In genomic region chr10:119778776-119779445, GRCh38 we compare ENCODE assay signal across 31 cellular contexts.
"Had no signal": no experiment of that assay in that cellular context is flagged by ENCODE, and none has a peak within 500 bp of the region (broad histone marks: within the 10 kb centered on the region; RNA-seq: fewer than 3 reads in every experiment).

No MANE protein-coding gene starts in this region.

- ATAC-seq: activated CD4-positive, CD25-positive, alpha-beta regulatory T cell treated with anti-CD3 and anti-CD28 coated beads, Interleukin-2, amount 50 U/mL, for 24 hours; activated CD8-positive, alpha-beta T cell treated with anti-CD3 and anti-CD28 coated beads, Interleukin-2, amount 10 ng/mL, durations not matched to agents 7 days and 5 days; activated naive CD8-positive, alpha-beta T cell treated with anti-CD3 and anti-CD28 coated beads, Interleukin-2, amount 50 U/mL, for 24 hours; Panc1; SK-N-SH treated with all-trans-retinoic acid at 6 μM for 48 hours had no signal

- H3K9ac ChIP-seq: KMS-11 had no signal

- H3K4me1 ChIP-seq: ascending aorta had no signal

- H3K4me2 ChIP-seq: KMS-11 had no signal

- H3K27ac Mint-ChIP-seq: activated CD8-positive, alpha-beta T cell treated with anti-CD3 and anti-CD28 coated beads, Interleukin-2, amount 10 ng/mL, durations not matched to agents 7 days and 5 days; activated naive CD4-positive, alpha-beta T cell treated with anti-CD3 and anti-CD28 coated beads, Interleukin-2, amount 50 U/mL, for 24 hours; activated naive CD8-positive, alpha-beta T cell treated with anti-CD3 and anti-CD28 coated beads, Interleukin-2, amount 50 U/mL, for 24 hours; activated T-helper 1 cell treated with anti-CD3 and anti-CD28 coated beads, Interleukin-12 subunit alpha, Interleukin-12 subunit beta, Interleukin-2, Interleukin-4 antibody, amounts not matched to agents 30 ng/mL and 10 ng/mL and 1 ng/mL, durations not matched to agents 14 hours and 24 hours and 36 hours; brain had no signal

- H3K4me3 ChIP-seq: ascending aorta, SJCRH30 had no signal

- H3K27me3 ChIP-seq: ascending aorta, SJCRH30 had no signal

- H3K9me3 ChIP-seq: ascending aorta, SJCRH30 had no signal

- H3K27ac ChIP-seq: ascending aorta, KMS-11, RWPE1, SJCRH30 had no signal

- DNase-seq: activated CD4-positive, alpha-beta T cell treated with anti-CD3 and anti-CD28 coated beads for 4 hours; activated CD4-positive, alpha-beta T cell treated with anti-CD3 and anti-CD28 coated beads, Interleukin-2, amount 50 U/mL, for 4 hours; activated CD8-positive, alpha-beta memory T cell treated with anti-CD3 and anti-CD28 coated beads, Interleukin-2, amount 50 U/mL, for 48 hours; activated CD8-positive, alpha-beta T cell treated with anti-CD3 and anti-CD28 coated beads, Interleukin-2, amount 10 ng/mL, durations not matched to agents 7 days and 5 days; activated effector memory CD4-positive, alpha-beta T cell treated with Interleukin-2 at 50 U/mL for 16 hours; activated naive CD4-positive, alpha-beta T cell; activated naive CD8-positive, alpha-beta T cell treated with anti-CD3 and anti-CD28 coated beads, Interleukin-2, amount 50 U/mL, for 24 hours; activated T-cell treated with anti-CD3 and anti-CD28 coated beads, Interleukin-2, amount 50 U/mL, for 1 hour; amniotic stem cell; MM.1S; NCI-H1105; NCI-H1436; NCI-H1694 treated with DMSO at 0.1 percent for 48 hours; NCI-H2029 treated with DMSO at 0.1 percent for 48 hours; NCI-H345; NCI-H510A; NCI-H526 treated with DMSO at 0.1 percent for 48 hours; NCI-H82; Right ventricle myocardium superior; SJCRH30; SW 1271; T-helper 9 cell had no signal

- H3K4me3 Mint-ChIP-seq: activated CD8-positive, alpha-beta T cell treated with anti-CD3 and anti-CD28 coated beads, Interleukin-2, amount 10 ng/mL, durations not matched to agents 7 days and 5 days; activated naive CD4-positive, alpha-beta T cell treated with anti-CD3 and anti-CD28 coated beads, Interleukin-2, amount 50 U/mL, for 24 hours; activated naive CD8-positive, alpha-beta T cell treated with anti-CD3 and anti-CD28 coated beads, Interleukin-2, amount 50 U/mL, for 24 hours; activated T-helper 1 cell treated with anti-CD3 and anti-CD28 coated beads, Interleukin-12 subunit alpha, Interleukin-12 subunit beta, Interleukin-2, Interleukin-4 antibody, amounts not matched to agents 30 ng/mL and 10 ng/mL and 1 ng/mL, durations not matched to agents 14 hours and 24 hours and 36 hours; brain had no signal

- H3K9me3 Mint-ChIP-seq: activated naive CD4-positive, alpha-beta T cell treated with anti-CD3 and anti-CD28 coated beads, Interleukin-2, amount 50 U/mL, for 24 hours; activated naive CD8-positive, alpha-beta T cell treated with anti-CD3 and anti-CD28 coated beads, Interleukin-2, amount 50 U/mL, for 24 hours; activated T-helper 1 cell treated with anti-CD3 and anti-CD28 coated beads, Interleukin-12 subunit alpha, Interleukin-12 subunit beta, Interleukin-2, Interleukin-4 antibody, amounts not matched to agents 30 ng/mL and 10 ng/mL and 1 ng/mL, durations not matched to agents 14 hours and 24 hours and 36 hours; brain had no signal

- H3K36me3 ChIP-seq: ascending aorta, SJCRH30 had no signal

- H3K4me1 Mint-ChIP-seq: brain had no signal

- H3K27me3 Mint-ChIP-seq: activated naive CD4-positive, alpha-beta T cell treated with anti-CD3 and anti-CD28 coated beads, Interleukin-2, amount 50 U/mL, for 24 hours; activated naive CD8-positive, alpha-beta T cell treated with anti-CD3 and anti-CD28 coated beads, Interleukin-2, amount 50 U/mL, for 24 hours; brain had no signal
